ENCODE assay signal across 27 cellular contexts in the genomic region with DNA sequence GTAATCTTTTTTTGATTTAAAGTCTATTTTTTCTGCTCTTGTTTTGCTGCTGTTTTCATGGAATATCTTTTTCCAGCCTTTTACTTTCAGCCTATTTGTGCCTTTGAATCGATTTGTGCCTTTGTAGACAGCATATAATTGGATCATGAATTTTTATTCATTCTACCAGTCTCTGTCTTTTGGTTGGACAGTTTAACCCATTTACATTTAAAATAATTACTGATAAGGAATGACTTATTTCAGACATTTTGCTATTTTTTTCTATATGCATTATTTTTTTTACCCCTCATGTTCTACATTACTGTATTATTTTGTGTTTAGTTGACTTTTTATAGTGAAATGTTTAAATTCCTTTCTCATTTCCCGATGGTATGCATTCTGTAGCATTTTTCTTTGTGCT.
"Had no signal": no experiment of that assay in that cellular context is flagged by ENCODE, and none has a peak within 500 bp of the region (broad histone marks: within the 10 kb centered on the region; RNA-seq: fewer than 3 reads in every experiment).

No MANE protein-coding gene starts in this region.

- DNase-seq: stimulated activated CD4-positive, alpha-beta T cell treated with anti-CD3 and anti-CD28 coated beads, Interleukin-2, amount 100 ng/mL, for 48 hours; stimulated activated CD4-positive, alpha-beta T cell treated with anti-CD3 and anti-CD28 coated beads, Interleukin-4, amount 100 ng/mL, for 1 hour; stimulated activated CD4-positive, alpha-beta T cell treated with anti-CD3 and anti-CD28 coated beads, Interleukin-4, amount 100 ng/mL, for 24 hours; stimulated activated CD4-positive, alpha-beta T cell treated with anti-CD3 and anti-CD28 coated beads, Interleukin-4, amount 100 ng/mL, for 4 hours; stimulated activated CD8-positive, alpha-beta memory T cell treated with anti-CD3 and anti-CD28 coated beads, Interleukin-4, amount 100 ng/mL, for 48 hours; stimulated activated naive B cell treated with anti-CD40 and anti-IgM and Interleukin-4, amounts not matched to agents 10 μg/mL and 1 μg/mL and 100 μg/mL, for 72 hours; stimulated activated naive CD4-positive, alpha-beta T cell; stimulated activated naive CD4-positive, alpha-beta T cell treated with Interleukin-2 at 50 U/mL for 16 hours; stimulated activated naive CD8-positive, alpha-beta T cell treated with anti-CD3 and anti-CD28 coated beads, Interleukin-15, amount 100 ng/mL, for 72 hours; stimulated activated naive CD8-positive, alpha-beta T cell treated with anti-CD3 and anti-CD28 coated beads, Interleukin-15, Interleukin-2, amounts not matched to agents 100 U/mL and 50 U/mL, for 24 hours; stomach; substantia nigra; testis; thyroid gland; tibial artery; transverse colon; trophoblast cell; upper lobe of left lung; upper lobe of right lung; uterus had no signal

- H3K9me3 ChIP-seq: testis, thyroid gland had no signal

- FAIRE-seq: urothelium cell line had no signal

- H3K4me3 ChIP-seq: stomach, suprapubic skin, testis, thoracic aorta, thyroid gland, tibial artery, tibial nerve, transverse colon, upper lobe of left lung, upper lobe of right lung, uterus, vagina had no signal

- H3K4me1 ChIP-seq: stomach, suprapubic skin, thyroid gland, tibial artery, tibial nerve, transverse colon, upper lobe of right lung, uterus, vagina had no signal

- H3K36me3 ChIP-seq: suprapubic skin, thoracic aorta, thyroid gland, transverse colon, uterus, vagina had no signal

- ATAC-seq: stimulated activated effector memory CD8-positive, alpha-beta T cell treated with anti-CD3 and anti-CD28 coated beads, Interleukin-12 subunit alpha, Interleukin-12 subunit beta, amount 100 ng/mL, for 72 hours; stimulated activated memory B cell treated with anti-CD40 and anti-IgM and Interleukin-4, amounts not matched to agents 10 μg/mL and 1 μg/mL and 100 μg/mL, for 72 hours; stimulated activated naive B cell treated with anti-CD40 and anti-IgM and Interleukin-4, amounts not matched to agents 10 μg/mL and 1 μg/mL and 100 μg/mL, for 72 hours; stimulated activated naive CD8-positive, alpha-beta T cell treated with anti-CD3 and anti-CD28 coated beads, Interleukin-15, amount 100 ng/mL, for 72 hours; stimulated activated naive CD8-positive, alpha-beta T cell treated with anti-CD3 and anti-CD28 coated beads, Interleukin-15, Interleukin-2, amounts not matched to agents 100 U/mL and 50 U/mL, for 24 hours; upper lobe of right lung had no signal

- H3K27me3 ChIP-seq: stomach, suprapubic skin, testis, thyroid gland, tibial artery, tibial nerve, transverse colon, upper lobe of left lung, upper lobe of right lung, uterus, vagina had no signal

- H3K27ac ChIP-seq: stomach, suprapubic skin, testis, thoracic aorta, thyroid gland, tibial artery, tibial nerve, transverse colon, upper lobe of left lung, upper lobe of right lung, uterus, vagina had no signal
